Comparison of ENCODE assay signal across 18 cellular contexts in genomic region chr3:156594229-156594683, GRCh38. TPM values are rescaled to one million over a fixed set of nuclear protein-coding genes. Genes with fewer than 3 reads are reported as not detected.
DNase-seq lines count a peak whose midpoint lies in the region; TF ChIP-seq lines count a peak whose summit lies in the region.
"Had no signal": no experiment of that assay in that cellular context is flagged by ENCODE, and none has a peak within 500 bp of the region (broad histone marks: within the 10 kb centered on the region; RNA-seq: fewer than 3 reads in every experiment).

No MANE protein-coding gene starts in this region.

- H3K4me3 ChIP-seq in AG04449 (ENCODE audit: low read depth, low read length) = 0 out of 2 replicates have a peak overlapping the region, but pooled peaks have one; percentile 6
- peak overlapping the region; percentile 42 for H3K4me3 ChIP-seq in endocrine pancreas (ENCODE audit: control insufficient read depth, insufficient read depth, low read length)
- H3K4me3 ChIP-seq: left lung, tibial nerve had no signal

- POLR2A ChIA-PET in AG04449 (lab: Yijun Ruan, JAX) = interaction anchor here (1.2 kb wide), 1 partner anchor 11 kb away, joined by 4 read pairs; no protein-coding TSS in a partner anchor

- DNase-seq in AG04449 (ENCODE audit: low read depth, low spot score) (no peak), HFFc6 (no peak), H4 (ENCODE audit: low spot score) (no peak), CD14-positive monocyte (ENCODE audit: low spot score) (no peak), NCI-H128 (lab: John Stamatoyannopoulos, UW; ENCODE audit: unreplicated experiment) (no peak)
- DNase-seq in activated CD4-positive, alpha-beta T cell treated with anti-CD3 and anti-CD28 coated beads, Interleukin-2, amount 50 U/mL, for 4 hours = no peak
- DNase-seq: activated CD4-positive, alpha-beta memory T cell treated with anti-CD3 and anti-CD28 coated beads, Interleukin-2, amount 10 ng/mL, durations not matched to agents 7 days and 5 days; EL; endodermal cell; head of caudate nucleus; left lung; NCI-H1105 treated with DMSO at 0.1 percent for 48 hours; nucleus accumbens; T-helper 9 cell had no signal

- H3K27me3 ChIP-seq in endocrine pancreas (ENCODE audit: control insufficient read depth, insufficient read depth, low read length) = no peaks in the 10 kb centered on the region
- H3K27me3 ChIP-seq: left lung, tibial nerve had no signal

- no peaks in the 10 kb centered on the region for H3K36me3 Mint-ChIP-seq in HFFc6 (ENCODE audit: low read depth)
- no peaks in the 10 kb centered on the region for H3K36me3 Mint-ChIP-seq in nephron (ENCODE audit: low read depth)
- peaks cover 0 to under 1% of the 10 kb centered on the region in 2 donors for H3K36me3 Mint-ChIP-seq in CD14-positive monocyte

- H3K27me3 Mint-ChIP-seq in HFFc6 (ENCODE audit: insufficient read depth) = no peaks in the 10 kb centered on the region; the same call in 1 of the 2 replicates
- H3K27me3 Mint-ChIP-seq in nephron (ENCODE audit: low read depth) = no peaks in the 10 kb centered on the region
- H3K27me3 Mint-ChIP-seq in CD14-positive monocyte (ENCODE audit: low read depth in 3 of 3) = peaks cover 0 to 2% (median 0%) of the 10 kb centered on the region in 3 donors

- no peaks in the 10 kb centered on the region for H3K9me3 ChIP-seq in endocrine pancreas (ENCODE audit: control insufficient read depth, low read length)
- H3K9me3 ChIP-seq: left lung, tibial nerve had no signal

- peak overlapping the region; percentile 9; the same call in 1 of the 2 replicates for H3K27ac Mint-ChIP-seq in HFFc6
- peak overlapping the region; percentile 52 to 83 (median 71) for H3K27ac Mint-ChIP-seq in nephron
- no peak overlapping the region for H3K27ac Mint-ChIP-seq in CD14-positive monocyte
- H3K27ac Mint-ChIP-seq: activated CD4-positive, alpha-beta memory T cell treated with anti-CD3 and anti-CD28 coated beads, Interleukin-2, amount 10 ng/mL, durations not matched to agents 7 days and 5 days; activated T-helper 2 cell treated with anti-CD3 and anti-CD28 coated beads, Interferon-gamma antibody, Interleukin-2, Interleukin-4, amounts not matched to agents 10 μg/mL and 5 μg/mL and 100 μg/mL, durations not matched to agents 14 hours and 24 hours and 36 hours; endodermal cell had no signal

- no peaks in the 10 kb centered on the region for H3K36me3 ChIP-seq in endocrine pancreas (ENCODE audit: control insufficient read depth, insufficient read depth, low read length)
- H3K36me3 ChIP-seq: left lung, tibial nerve had no signal

- H3K4me3 Mint-ChIP-seq in HFFc6 (peak overlapping the region; percentile 72), nephron (peak overlapping the region in 1 of 3 experiments; percentile 2), CD14-positive monocyte (peak overlapping the region in 1 of 2 donors; percentile 3)
- H3K4me3 Mint-ChIP-seq: activated CD4-positive, alpha-beta memory T cell treated with anti-CD3 and anti-CD28 coated beads, Interleukin-2, amount 10 ng/mL, durations not matched to agents 7 days and 5 days; endodermal cell had no signal

- H3K9ac ChIP-seq in endocrine pancreas (ENCODE audit: control insufficient read depth, insufficient read depth, low read length) = no peak overlapping the region

- intact Hi-C loops in CD14-positive monocyte (cut with micrococcal nuclease) = no loop called here

- TF ChIP-seq CTCF in AG04449 (IDR thresholded peaks at IDR 0.05; ENCODE audit: insufficient read depth, low read length, missing control alignments) (no peak), HFFc6 (IDR thresholded peaks at IDR 0.05) (no peak), nephron (IDR thresholded peaks at IDR 0.05; ENCODE audit: unreplicated experiment in 3 of 3) (no peak), CD14-positive monocyte (IDR thresholded peaks at IDR 0.05) (no peak)

- H3K9me3 Mint-ChIP-seq in HFFc6 = no peaks in the 10 kb centered on the region
- no peaks in the 10 kb centered on the region for H3K9me3 Mint-ChIP-seq in nephron
- peaks cover 0 to 4% (median 1%) of the 10 kb centered on the region in 7 donors for H3K9me3 Mint-ChIP-seq in CD14-positive monocyte

- H3K4me1 Mint-ChIP-seq in HFFc6 (ENCODE audit: low read depth) (peaks cover 16% of the 10 kb centered on the region), nephron (peaks cover 17% of the 10 kb centered on the region), CD14-positive monocyte (peaks cover 17% of the 10 kb centered on the region)

- H3K4me1 ChIP-seq in endocrine pancreas (ENCODE audit: control insufficient read depth, insufficient read depth, low read length) = no peaks in the 10 kb centered on the region
- H3K4me1 ChIP-seq: left lung had no signal

- CTCF ChIA-PET in AG04449 (lab: Yijun Ruan, JAX) = interaction anchor here (1.1 kb wide), 1 partner anchor 488 kb away, joined by 3 read pairs; no protein-coding TSS in a partner anchor

RNA-seq across cellular contexts. Expression of gene SSR3, which starts 39.3 kb away (rescaled TPM):
- total RNA-seq in HFFc6 (2021; fragmentation: NEBNext Ultra II Directional; extraction: Animal tissue kit (Norgen Biotek cat#: 25700)) = 100 to 1,000 TPM; 622 to 815 (median 721) TPM
- 185 and 215 TPM in 2 replicates for total RNA-seq in H4 (2014; rRNA removed; shearing (Covaris generic))
- 100 to 1,000 TPM; 230 to 243 TPM for polyA plus RNA-seq in CD14-positive monocyte

Comparison
In these comparisons a context has a peak if more than half of its experiments do, and no peak if none do; other contexts are left out.
1. H3K27ac Mint-ChIP-seq: peak in HFFc6 (single experiment) and nephron (3 of 3); none in CD14-positive monocyte (0 of 7).